In the genomic region with DNA sequence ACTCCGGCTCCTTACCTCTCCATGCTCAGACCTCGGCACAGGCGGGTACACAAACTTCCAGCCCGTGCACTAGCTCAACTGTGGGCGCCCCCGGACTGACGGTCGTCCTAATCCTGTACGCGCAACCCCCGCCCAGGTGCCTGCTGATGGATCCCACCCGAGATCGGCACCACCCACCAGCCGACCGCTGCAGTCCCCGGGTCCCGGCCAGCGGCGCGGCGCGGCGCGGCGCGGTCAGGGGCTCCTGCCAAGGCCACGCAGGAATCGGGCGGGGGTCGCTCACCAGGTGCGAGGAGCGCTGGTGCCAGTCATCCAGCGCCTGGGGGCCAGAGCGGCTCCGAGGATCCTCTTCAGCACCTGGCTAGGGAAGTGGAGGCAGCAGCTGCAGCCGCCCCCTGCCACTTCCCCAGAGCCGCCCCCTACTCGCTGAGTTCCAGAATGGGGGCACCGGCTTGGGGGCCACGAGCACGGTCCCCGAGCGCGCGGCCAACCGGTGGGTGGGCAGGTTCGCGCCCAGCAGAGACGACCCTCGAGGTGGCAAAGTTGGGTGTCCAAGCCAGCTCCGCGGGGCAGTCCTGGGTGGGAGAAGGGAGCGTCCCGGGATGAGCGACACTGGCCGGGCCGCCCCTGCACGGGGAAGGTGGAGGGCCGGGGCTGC, we compare ENCODE assay signal across 8 cellular contexts. TPM values are rescaled to one million over a fixed set of nuclear protein-coding genes. Genes with fewer than 3 reads are reported as not detected.
DNase-seq lines count a peak whose midpoint lies in the region; ATAC-seq and TF ChIP-seq lines count a peak whose summit lies in the region.

No MANE protein-coding gene starts in this region.

- H3K4me2 ChIP-seq in skeletal muscle satellite cell (ENCODE audit: low read length): peak overlapping the region; percentile 98

- H3K4me3 Mint-ChIP-seq in activated CD4-positive, alpha-beta memory T cell treated with anti-CD3 and anti-CD28 coated beads for 36 hours: peak overlapping the region; percentile 71

- no peaks in the 10 kb centered on the region for H3K9me3 ChIP-seq in skeletal muscle satellite cell (replicated peaks; ENCODE audit: low read length)

- peaks cover 7% of the 10 kb centered on the region for H3K4me1 Mint-ChIP-seq in activated CD4-positive, alpha-beta memory T cell treated with anti-CD3 and anti-CD28 coated beads for 36 hours (ENCODE audit: low read depth)

- ATAC-seq in left ventricle myocardium superior: peak; percentile 11

- intact Hi-C loops in activated CD4-positive, alpha-beta memory T cell treated with anti-CD3 and anti-CD28 coated beads for 36 hours (cut with micrococcal nuclease): no loop called here
- intact Hi-C loops in left ventricle myocardium superior (cut with micrococcal nuclease): no loop called here

- POLR2A ChIA-PET in activated CD4-positive, alpha-beta memory T cell treated with anti-CD3 and anti-CD28 coated beads for 36 hours (lab: Charles Lee): no interaction called here

- TF ChIP-seq CTCF in GM20000 (IDR thresholded peaks at IDR 0.05; ENCODE audit: extremely low read depth, missing control alignments): no peak

- CTCF ChIA-PET in activated CD4-positive, alpha-beta memory T cell treated with anti-CD3 and anti-CD28 coated beads for 36 hours (lab: Charles Lee): interaction anchor here (0.6 to 2.6 kb wide), 2 partner anchors 183 to 361 kb away, joined by 3 to 11 read pairs; no protein-coding TSS in a partner anchor

- H3K36me3 Mint-ChIP-seq in activated CD4-positive, alpha-beta memory T cell treated with anti-CD3 and anti-CD28 coated beads for 36 hours: no peaks in the 10 kb centered on the region

- H3K27me3 Mint-ChIP-seq in activated CD4-positive, alpha-beta memory T cell treated with anti-CD3 and anti-CD28 coated beads for 36 hours: peaks cover 13% of the 10 kb centered on the region

- no peaks in the 10 kb centered on the region for H3K27me3 ChIP-seq in skeletal muscle satellite cell (ENCODE audit: control insufficient read depth, insufficient read depth, low read length)

- peaks cover 23% of the 10 kb centered on the region for H3K4me1 ChIP-seq in skeletal muscle satellite cell (ENCODE audit: control insufficient read depth, insufficient read depth, low read length)

- H3K36me3 ChIP-seq in skeletal muscle satellite cell (ENCODE audit: insufficient read depth, low read length): peaks cover 18% of the 10 kb centered on the region

- DNase-seq in GM20000 (ENCODE audit: low spot score) (peak; percentile 24), left ventricle myocardium superior (peak; percentile 45), DMS53 (lab: John Stamatoyannopoulos, UW) (no peak), amniotic stem cell (lab: John Stamatoyannopoulos, UW) (no peak), 8988T (no peak), COLO829 (ENCODE audit: low spot score) (no peak)
- no peak for DNase-seq in activated CD4-positive, alpha-beta memory T cell treated with anti-CD3 and anti-CD28 coated beads for 36 hours

- H3K9me3 Mint-ChIP-seq in activated CD4-positive, alpha-beta memory T cell treated with anti-CD3 and anti-CD28 coated beads for 36 hours: no peaks in the 10 kb centered on the region

- peak overlapping the region; percentile 80 for H3K9ac ChIP-seq in skeletal muscle satellite cell (ENCODE audit: low read depth, low read length)

- no peak overlapping the region for H3K27ac Mint-ChIP-seq in activated CD4-positive, alpha-beta memory T cell treated with anti-CD3 and anti-CD28 coated beads for 36 hours

- H3K4me3 ChIP-seq in skeletal muscle satellite cell (ENCODE audit: low read length): peak overlapping the region; percentile 89

RNA-seq across cellular contexts. Expression of a gene that starts 0.4 kb away (rescaled TPM):
- under 1 TPM; 0.48 to 0.52 TPM for total RNA-seq in activated CD4-positive, alpha-beta memory T cell treated with anti-CD3 and anti-CD28 coated beads for 36 hours
- 25.3 TPM for total RNA-seq in left ventricle myocardium superior
- total RNA-seq in skeletal muscle satellite cell (2012; rRNA removed): 7.4 and 21.8 TPM in 2 replicates

Comparison
In these comparisons a context has a peak if more than half of its experiments do, and no peak if none do; other contexts are left out.
1. DNase-seq: peak in GM20000 (single experiment) and left ventricle myocardium superior (single experiment); none in activated CD4-positive, alpha-beta memory T cell treated with anti-CD3 and anti-CD28 coated beads for 36 hours (single experiment), DMS53 (single experiment), amniotic stem cell (single experiment), 8988T (single experiment) and COLO829 (single experiment).
2. RNA of a gene that starts 0.4 kb away (total RNA-seq): 25.3 TPM in left ventricle myocardium superior (single experiment); 0.48 to 0.52 TPM in activated CD4-positive, alpha-beta memory T cell treated with anti-CD3 and anti-CD28 coated beads for 36 hours; every median in the first group is over 10 times any median in the second.